ENCODE assay signal across 9 cellular contexts in genomic region chr18:57077786-57078552, GRCh38.
DNase-seq lines count a peak whose midpoint lies in the region; ATAC-seq, FAIRE-seq and TF ChIP-seq lines count a peak whose summit lies in the region.
"Had no signal": no experiment of that assay in that cellular context is flagged by ENCODE, and none has a peak within 500 bp of the region (broad histone marks: within the 10 kb centered on the region; RNA-seq: fewer than 3 reads in every experiment).

No MANE protein-coding gene starts in this region.

- H2AFZ ChIP-seq in GM12878 (ENCODE audit: control insufficient read depth, low read depth, low read length): peak overlapping the region; percentile 26; the same call in 1 of the 2 replicates

- DNase-seq in GM13976 (ENCODE audit: low spot score) (peak; percentile 86), GM12878 (ENCODE audit: low read depth, low spot score) (peak; percentile 93), RWPE1 (ENCODE audit: low spot score) (no peak), NCI-H526 (lab: John Stamatoyannopoulos, UW) (no peak), NCI-H1694 treated with DMSO at 0.1 percent for 48 hours (lab: John Stamatoyannopoulos, UW) (no peak), CD14-positive monocyte (ENCODE audit: low spot score) (no peak)
- DNase-seq: IMR-90 had no signal

- TF ChIP-seq POLR2A in GM12878 (IDR thresholded peaks at IDR 0.05; ENCODE audit: low read depth, low read length): no peak

- H3K9ac ChIP-seq in GM12878 (ENCODE audit: control insufficient read depth, insufficient read depth, low read length): no peak overlapping the region

- peak overlapping the region in 1 of 7 donors; percentile 8 for H3K27ac Mint-ChIP-seq in CD14-positive monocyte

- peak; percentile 90 for ATAC-seq in GM21447 (IDR thresholded peaks at IDR 0.05; ENCODE audit: unreplicated experiment)
- peak; percentile 95 for ATAC-seq in HG03571 (IDR thresholded peaks at IDR 0.05; ENCODE audit: unreplicated experiment)
- ATAC-seq in GM12878: peak; percentile 90

- SMC1A ChIA-PET in GM12878 (lab: Charles Lee; ENCODE audit: uncharacterized antibody, unreplicated experiment): interaction anchor here (1.2 to 1.7 kb wide), 2 partner anchors 24 to 209 kb away, joined by 4 to 6 read pairs; no protein-coding TSS in a partner anchor

- H3K36me3 ChIP-seq in GM12878 (ENCODE audit: control insufficient read depth in 2 of 2, insufficient read depth in 2 of 2, low read length in 1 of 2): no peaks in the 10 kb centered on the region

- FAIRE-seq in GM12878 (lab: Jason Lieb, UNC): peak; percentile 69

- H3K9me3 ChIP-seq in GM12878 (replicated peaks; ENCODE audit: control insufficient read depth, insufficient read depth, low read length): peaks cover 3% of the 10 kb centered on the region; the same call in 1 of the 3 replicates

- H4K20me1 ChIP-seq in GM12878 (ENCODE audit: control insufficient read depth, insufficient read depth): no peaks in the 10 kb centered on the region

- peaks cover 0 to 4% (median 2%) of the 10 kb centered on the region in 7 donors for H3K9me3 Mint-ChIP-seq in CD14-positive monocyte

- peak overlapping the region; percentile 52 for H3K4me2 ChIP-seq in GM12878 (ENCODE audit: control insufficient read depth, insufficient read depth)

- BruUV-seq in GM12878 (replicated peaks; lab: Mats Ljungman, UMichigan): no TSS peak

- H3K4me3 ChIP-seq in GM12878: no peak overlapping the region

- TF ChIP-seq CTCF in GM13976 (IDR thresholded peaks at IDR 0.05; ENCODE audit: borderline replicate concordance, control extremely low read depth, extremely low read depth, insufficient read depth, missing control alignments) (no peak), GM12878 (IDR thresholded peaks at IDR 0.05 in 2 of 3, conservative IDR thresholded peaks at IDR 0.05 in 1 of 3; ENCODE audit: control insufficient read depth in 2 of 3, extremely low read depth in 1 of 3, insufficient read depth in 1 of 3, low read depth in 3 of 3, low read length in 3 of 3) (peak; percentile 14 to 38 (median 30); a peak in 3 of 6 replicates), RWPE1 (conservative IDR thresholded peaks at IDR 0.05; ENCODE audit: low read depth) (no peak), CD14-positive monocyte (IDR thresholded peaks at IDR 0.05) (no peak)

- H3K27me3 ChIP-seq in GM12878 (replicated peaks in 1 of 2; ENCODE audit: control insufficient read depth in 2 of 2, insufficient read depth in 2 of 2, low read length in 1 of 2): no peaks in the 10 kb centered on the region; a peak in 1 of 4 replicates

- CTCF ChIA-PET in GM12878 (lab: Yijun Ruan, JAX): interaction anchor here (1.2 kb wide), 1 partner anchor 19 kb away, joined by 4 read pairs; no protein-coding TSS in a partner anchor
- CTCF ChIA-PET in RWPE1 (lab: Yijun Ruan, JAX): no interaction called here

- RAD21 ChIA-PET in GM12878 (lab: Charles Lee; ENCODE audit: unreplicated experiment): interaction anchor here (1.3 to 1.6 kb wide), 2 partner anchors 25 to 26 kb away, joined by 3 to 4 read pairs; no protein-coding TSS in a partner anchor

- in situ Hi-C loops in GM13976 (cut with MboI; ENCODE audit: low sequenced_read_pairs, unreplicated experiment) (no loop called here), GM12878 (cut with MboI) (no loop called here)

- peaks cover 40% of the 10 kb centered on the region for H3K4me1 Mint-ChIP-seq in CD14-positive monocyte

- peaks cover 0 to 1% (median 0%) of the 10 kb centered on the region in 3 donors for H3K27me3 Mint-ChIP-seq in CD14-positive monocyte (ENCODE audit: low read depth in 3 of 3)

- no peaks in the 10 kb centered on the region for H3K79me2 ChIP-seq in GM12878 (ENCODE audit: control insufficient read depth, insufficient read depth, low read length)

- peak overlapping the region; percentile 28; the same call in 1 of the 2 replicates for H3K27ac ChIP-seq in GM12878 (ENCODE audit: control insufficient read depth, insufficient read depth)
- H3K27ac ChIP-seq in RWPE1: no peak overlapping the region

- peak; percentile 89 to 92 for TF ChIP-seq EP300 in GM12878 (IDR thresholded peaks at IDR 0.05; ENCODE audit: borderline replicate concordance in 1 of 2, control insufficient read depth in 1 of 2, low read depth in 2 of 2, low read length in 2 of 2)

- POLR2A ChIA-PET in GM12878 (lab: Charles Lee): no interaction called here
- POLR2A ChIA-PET in RWPE1 (lab: Yijun Ruan, JAX; ENCODE audit: low non-redundant PET): no interaction called here

- intact Hi-C loops in GM12878 (cut with micrococcal nuclease; ENCODE audit: unreplicated experiment) (loop anchor here (1.0 to 2.0 kb wide), 3 partner anchors 17 to 55 kb away; no protein-coding TSS in a partner anchor), CD14-positive monocyte (cut with micrococcal nuclease) (no loop called here)

- no peak overlapping the region for H3K4me3 Mint-ChIP-seq in CD14-positive monocyte

- 6% methylated on average over 11 of the region's 11 CpGs for whole genome bisulfite sequencing in GM12878 (ENCODE audit: insufficient coverage, insufficient replicate concordance, low lambda C conversion rate, missing lambda C conversion rate)

- H3K4me1 ChIP-seq in GM12878 (ENCODE audit: control insufficient read depth, insufficient read depth, low read length): peaks cover 25% of the 10 kb centered on the region

- no peaks in the 10 kb centered on the region for H3K36me3 Mint-ChIP-seq in CD14-positive monocyte

- peak; percentile 28; the same call in 1 of the 2 replicates for TF ChIP-seq RAD21 in GM12878 (IDR thresholded peaks at IDR 0.05; ENCODE audit: insufficient read depth, low read depth, low read length)

TF ChIP-seq in GM12878, 131 proteins besides CTCF, POLR2A, EP300 and RAD21 (continues in another document):
- TF ChIP-seq LARP7 (IDR thresholded peaks at IDR 0.05) (peak; percentile 90), HDGF (IDR thresholded peaks at IDR 0.05) (no peak), JUNB (IDR thresholded peaks at IDR 0.05) (peak; percentile 44; the same call in 1 of the 2 replicates), RBBP5 (conservative IDR thresholded peaks at IDR 0.05) (no peak), SREBF1 (IDR thresholded peaks at IDR 0.05; ENCODE audit: low read length) (no peak), NBN (IDR thresholded peaks at IDR 0.05) (peak; percentile 88), PAX5 (IDR thresholded peaks at IDR 0.05; ENCODE audit: borderline replicate concordance, low read depth, low read length) (peak; percentile 99), ATF7 (IDR thresholded peaks at IDR 0.05; ENCODE audit: low read depth) (peak; percentile 96)
- TF ChIP-seq, protein P1, sequence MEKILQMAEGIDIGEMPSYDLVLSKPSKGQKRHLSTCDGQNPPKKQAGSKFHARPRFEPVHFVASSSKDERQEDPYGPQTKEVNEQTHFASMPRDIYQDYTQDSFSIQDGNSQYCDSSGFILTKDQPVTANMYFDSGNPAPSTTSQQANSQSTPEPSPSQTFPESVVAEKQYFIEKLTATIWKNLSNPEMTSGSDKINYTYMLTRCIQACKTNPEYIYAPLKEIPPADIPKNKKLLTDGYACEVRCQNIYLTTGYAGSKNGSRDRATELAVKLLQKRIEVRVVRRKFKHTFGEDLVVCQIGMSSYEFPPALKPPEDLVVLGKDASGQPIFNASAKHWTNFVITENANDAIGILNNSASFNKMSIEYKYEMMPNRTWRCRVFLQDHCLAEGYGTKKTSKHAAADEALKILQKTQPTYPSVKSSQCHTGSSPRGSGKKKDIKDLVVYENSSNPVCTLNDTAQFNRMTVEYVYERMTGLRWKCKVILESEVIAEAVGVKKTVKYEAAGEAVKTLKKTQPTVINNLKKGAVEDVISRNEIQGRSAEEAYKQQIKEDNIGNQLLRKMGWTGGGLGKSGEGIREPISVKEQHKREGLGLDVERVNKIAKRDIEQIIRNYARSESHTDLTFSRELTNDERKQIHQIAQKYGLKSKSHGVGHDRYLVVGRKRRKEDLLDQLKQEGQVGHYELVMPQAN (conservative IDR thresholded peaks at IDR 0.05): peak; percentile 17; the same call in 1 of the 2 replicates
- TF ChIP-seq, protein P2, sequence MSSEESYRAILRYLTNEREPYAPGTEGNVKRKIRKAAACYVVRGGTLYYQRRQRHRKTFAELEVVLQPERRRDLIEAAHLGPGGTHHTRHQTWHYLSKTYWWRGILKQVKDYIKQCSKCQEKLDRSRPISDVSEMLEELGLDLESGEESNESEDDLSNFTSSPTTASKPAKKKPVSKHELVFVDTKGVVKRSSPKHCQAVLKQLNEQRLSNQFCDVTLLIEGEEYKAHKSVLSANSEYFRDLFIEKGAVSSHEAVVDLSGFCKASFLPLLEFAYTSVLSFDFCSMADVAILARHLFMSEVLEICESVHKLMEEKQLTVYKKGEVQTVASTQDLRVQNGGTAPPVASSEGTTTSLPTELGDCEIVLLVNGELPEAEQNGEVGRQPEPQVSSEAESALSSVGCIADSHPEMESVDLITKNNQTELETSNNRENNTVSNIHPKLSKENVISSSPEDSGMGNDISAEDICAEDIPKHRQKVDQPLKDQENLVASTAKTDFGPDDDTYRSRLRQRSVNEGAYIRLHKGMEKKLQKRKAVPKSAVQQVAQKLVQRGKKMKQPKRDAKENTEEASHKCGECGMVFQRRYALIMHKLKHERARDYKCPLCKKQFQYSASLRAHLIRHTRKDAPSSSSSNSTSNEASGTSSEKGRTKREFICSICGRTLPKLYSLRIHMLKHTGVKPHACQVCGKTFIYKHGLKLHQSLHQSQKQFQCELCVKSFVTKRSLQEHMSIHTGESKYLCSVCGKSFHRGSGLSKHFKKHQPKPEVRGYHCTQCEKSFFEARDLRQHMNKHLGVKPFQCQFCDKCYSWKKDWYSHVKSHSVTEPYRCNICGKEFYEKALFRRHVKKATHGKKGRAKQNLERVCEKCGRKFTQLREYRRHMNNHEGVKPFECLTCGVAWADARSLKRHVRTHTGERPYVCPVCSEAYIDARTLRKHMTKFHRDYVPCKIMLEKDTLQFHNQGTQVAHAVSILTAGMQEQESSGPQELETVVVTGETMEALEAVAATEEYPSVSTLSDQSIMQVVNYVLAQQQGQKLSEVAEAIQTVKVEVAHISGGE (CRISPR knock-in tag; IDR thresholded peaks at IDR 0.05): no peak

Comparison
In these comparisons a context has a peak if more than half of its experiments do, and no peak if none do; other contexts are left out.
1. DNase-seq: peak in GM13976 (single experiment) and GM12878 (single experiment); none in RWPE1 (single experiment), NCI-H526 (0 of 2), NCI-H1694 treated with DMSO at 0.1 percent for 48 hours (single experiment) and CD14-positive monocyte (single experiment).
2. CTCF ChIP-seq: peak in GM12878 (3 of 3); none in GM13976 (single experiment), RWPE1 (single experiment) and CD14-positive monocyte (single experiment).
3. Peak in every context shown above with its lines, with median percentiles within 50 percentile points of each other: ATAC-seq.